9 cellular contexts compared by ENCODE assay signal in genomic region chr6:156794963-156795362, GRCh38. TPM values are rescaled to one million over a fixed set of nuclear protein-coding genes. Genes with fewer than 3 reads are reported as not detected.
DNase-seq lines count a peak whose midpoint lies in the region; ATAC-seq and TF ChIP-seq lines count a peak whose summit lies in the region.
"Had no signal": no experiment of that assay in that cellular context is flagged by ENCODE, and none has a peak within 500 bp of the region (broad histone marks: within the 10 kb centered on the region; RNA-seq: fewer than 3 reads in every experiment).

No MANE protein-coding gene starts in this region.

- H3K36me3 Mint-ChIP-seq in naive thymus-derived CD4-positive, alpha-beta T cell = peaks cover 0 to 10% (median 6%) of the 10 kb centered on the region in 5 donors

- peaks cover 13% of the 10 kb centered on the region for H3K4me1 ChIP-seq in RWPE2 (ENCODE audit: insufficient read depth, poor library complexity, severe bottlenecking)
- peaks cover 6 to 30% of the 10 kb centered on the region in 2 donors for H3K4me1 ChIP-seq in naive thymus-derived CD4-positive, alpha-beta T cell (ENCODE audit: control insufficient read depth in 2 of 2, insufficient read depth in 2 of 2, low read length in 2 of 2)

- intact Hi-C loops in naive thymus-derived CD4-positive, alpha-beta T cell (cut with micrococcal nuclease) = loop anchor here in 1 of 2 donors (5.0 kb wide), 1 partner anchor 32 kb away; no protein-coding TSS in a partner anchor

- peak overlapping the region in 5 of 10 donors; percentile 4 to 69 (median 61) for H3K4me3 Mint-ChIP-seq in naive thymus-derived CD4-positive, alpha-beta T cell

- H3K27ac Mint-ChIP-seq in naive thymus-derived CD4-positive, alpha-beta T cell = peak overlapping the region in 3 of 9 donors; percentile 1 to 84 (median 15)

- no peaks in the 10 kb centered on the region for H3K36me3 ChIP-seq in RWPE2 (ENCODE audit: low read depth)
- no peaks in the 10 kb centered on the region for H3K36me3 ChIP-seq in naive thymus-derived CD4-positive, alpha-beta T cell (ENCODE audit: control insufficient read depth in 2 of 3, insufficient read depth in 3 of 3, low read length in 3 of 3)

- POLR2A ChIA-PET in naive thymus-derived CD4-positive, alpha-beta T cell (lab: Charles Lee) = interaction anchor here (0.7 kb wide), 1 partner anchor 9 kb away, joined by 6 read pairs; no protein-coding TSS in a partner anchor

- no peak for TF ChIP-seq CTCF in RWPE2 (IDR thresholded peaks at IDR 0.05; ENCODE audit: poor library complexity, severe bottlenecking)

- DNase-seq in RWPE2 (ENCODE audit: low spot score) (no peak), DMS153 (lab: John Stamatoyannopoulos, UW) (no peak), NCI-H748 treated with DMSO at 0.1 percent for 48 hours (lab: John Stamatoyannopoulos, UW) (no peak), cerebellar nuclear complex (lab: John Stamatoyannopoulos, UW) (no peak), nucleus accumbens (lab: John Stamatoyannopoulos, UW) (no peak)
- no peak for DNase-seq in naive thymus-derived CD4-positive, alpha-beta T cell
- DNase-seq: activated CD8-positive, alpha-beta memory T cell treated with anti-CD3 and anti-CD28 coated beads for 24 hours had no signal

- H3K27ac ChIP-seq in RWPE2 (ENCODE audit: poor library complexity, severe bottlenecking) = no peak overlapping the region
- H3K27ac ChIP-seq in naive thymus-derived CD4-positive, alpha-beta T cell (ENCODE audit: low read depth, low read length) = no peak overlapping the region

- ATAC-seq in GM18517 (IDR thresholded peaks at IDR 0.05; ENCODE audit: unreplicated experiment) = peak; percentile 47
- ATAC-seq in GM21737 (IDR thresholded peaks at IDR 0.05; ENCODE audit: unreplicated experiment) = peak; percentile 52
- 0 out of 3 replicates have a peak, but pooled peaks have one; percentile 8 for ATAC-seq in RWPE2 (ENCODE audit: low read depth)
- ATAC-seq in naive thymus-derived CD4-positive, alpha-beta T cell = peak; percentile 35

- H3K9me3 Mint-ChIP-seq in naive thymus-derived CD4-positive, alpha-beta T cell = no peaks in the 10 kb centered on the region

- no peak overlapping the region for H3K4me3 ChIP-seq in RWPE2 (ENCODE audit: severe bottlenecking)
- H3K4me3 ChIP-seq in naive thymus-derived CD4-positive, alpha-beta T cell (ENCODE audit: low read length) = no peak overlapping the region

- H3K27me3 Mint-ChIP-seq in naive thymus-derived CD4-positive, alpha-beta T cell = no peaks in the 10 kb centered on the region

- H3K4me1 Mint-ChIP-seq in naive thymus-derived CD4-positive, alpha-beta T cell = peaks cover 34 to 100% (median 94%) of the 10 kb centered on the region in 7 donors

- no peaks in the 10 kb centered on the region for H3K27me3 ChIP-seq in RWPE2 (ENCODE audit: insufficient read depth, poor library complexity, severe bottlenecking)
- H3K27me3 ChIP-seq in naive thymus-derived CD4-positive, alpha-beta T cell (ENCODE audit: control insufficient read depth in 2 of 2, insufficient read depth in 2 of 2, low read length in 2 of 2) = no peaks in the 10 kb centered on the region

- CTCF ChIA-PET in naive thymus-derived CD4-positive, alpha-beta T cell (lab: Charles Lee) = no interaction called here

- H3K9me3 ChIP-seq in RWPE2 (ENCODE audit: severe bottlenecking) = no peaks in the 10 kb centered on the region
- no peaks in the 10 kb centered on the region for H3K9me3 ChIP-seq in naive thymus-derived CD4-positive, alpha-beta T cell (ENCODE audit: control insufficient read depth in 2 of 3, low read length in 3 of 3)

RNA-seq across cellular contexts. Expression of gene ARID1B, which starts 17.8 kb away (rescaled TPM):
- total RNA-seq in naive thymus-derived CD4-positive, alpha-beta T cell = 100 to 1,000 TPM in 4 of 5 experiments, 10 to 100 TPM in 1; 88.8 to 164 (median 141) TPM
- 10 to 100 TPM; 17.5 to 21.0 TPM for polyA plus RNA-seq in naive thymus-derived CD4-positive, alpha-beta T cell
